20 cellular contexts compared by ENCODE assay signal in the genomic region with DNA sequence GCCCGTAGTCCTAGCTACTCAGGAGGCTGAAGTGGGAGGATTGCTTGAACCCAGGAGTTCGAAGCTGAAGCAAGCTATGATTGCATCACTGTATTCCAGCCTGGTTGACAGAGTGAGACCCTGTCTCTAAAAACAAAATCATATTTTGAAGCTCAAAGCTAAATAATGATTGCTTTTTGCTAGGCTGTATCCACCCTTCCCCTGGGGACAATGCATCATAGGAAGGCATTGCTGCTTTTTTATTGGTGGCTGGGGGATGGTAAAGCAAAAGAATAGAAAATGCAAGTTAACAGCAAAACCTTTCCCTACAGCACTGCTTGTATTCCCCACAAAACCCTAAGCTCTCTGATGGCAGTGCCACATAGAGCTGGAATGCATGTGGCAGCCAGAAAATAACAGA.
"Had no signal": no experiment of that assay in that cellular context is flagged by ENCODE, and none has a peak within 500 bp of the region (broad histone marks: within the 10 kb centered on the region; RNA-seq: fewer than 3 reads in every experiment).

No MANE protein-coding gene starts in this region.

- H3K27ac Mint-ChIP-seq: natural killer cell; progenitor cell of endocrine pancreas; stimulated activated naive B cell treated with anti-CD40 and anti-IgM and Interleukin-4, amounts not matched to agents 10 μg/mL and 1 μg/mL and 100 μg/mL, for 72 hours; stimulated activated naive CD8-positive, alpha-beta T cell treated with anti-CD3 and anti-CD28 coated beads, Interleukin-15, Interleukin-2, amounts not matched to agents 100 ng/mL and 50 ng/mL, for 24 hours had no signal

- H2AFZ ChIP-seq: parathyroid adenoma had no signal

- H3K9me3 ChIP-seq: lower lobe of right lung, right atrium auricular region, sigmoid colon, suprapubic skin, transverse colon, upper lobe of right lung, vagina had no signal

- DNase-seq: dorsolateral prefrontal cortex; effector CD4-positive, alpha-beta T cell; hypothalamus; left ventricle myocardium superior; lower lobe of right lung; natural killer cell; sigmoid colon; stimulated activated CD4-positive, alpha-beta T cell treated with anti-CD3 and anti-CD28 coated beads, Interleukin-15, amount 100 ng/mL, for 24 hours; stimulated activated CD4-positive, alpha-beta T cell treated with anti-CD3 and anti-CD28 coated beads, Interleukin-2, amount 100 ng/mL, for 48 hours; stimulated activated naive B cell treated with anti-CD40 and anti-IgM and Interleukin-4, amounts not matched to agents 10 μg/mL and 1 μg/mL and 100 μg/mL, for 72 hours; transverse colon; upper lobe of right lung had no signal

- H3K4me1 ChIP-seq: lower lobe of right lung, parathyroid adenoma, right atrium auricular region, sigmoid colon, suprapubic skin, transverse colon, upper lobe of right lung, vagina had no signal

- H3K9ac ChIP-seq: parathyroid adenoma had no signal

- H3K27me3 ChIP-seq: dorsolateral prefrontal cortex, right atrium auricular region, sigmoid colon, suprapubic skin, transverse colon, upper lobe of right lung, vagina had no signal

- H3K27ac ChIP-seq: dorsolateral prefrontal cortex, epithelial cell of prostate, lower lobe of right lung, parathyroid adenoma, right atrium auricular region, sigmoid colon, skin epidermis, suprapubic skin, transverse colon, upper lobe of right lung, vagina had no signal

- H3K4me1 Mint-ChIP-seq: natural killer cell had no signal

- H3K4me3 ChIP-seq: dorsolateral prefrontal cortex, lower lobe of right lung, right atrium auricular region, sigmoid colon, skin epidermis, suprapubic skin, transverse colon, upper lobe of right lung, vagina had no signal

- H3K36me3 Mint-ChIP-seq: natural killer cell; stimulated activated naive B cell treated with anti-CD40 and anti-IgM and Interleukin-4, amounts not matched to agents 10 μg/mL and 1 μg/mL and 100 μg/mL, for 72 hours had no signal

- H3K4me3 Mint-ChIP-seq: natural killer cell; stimulated activated naive B cell treated with anti-CD40 and anti-IgM and Interleukin-4, amounts not matched to agents 10 μg/mL and 1 μg/mL and 100 μg/mL, for 72 hours; stimulated activated naive CD8-positive, alpha-beta T cell treated with anti-CD3 and anti-CD28 coated beads, Interleukin-15, Interleukin-2, amounts not matched to agents 100 ng/mL and 50 ng/mL, for 24 hours had no signal

- H3K36me3 ChIP-seq: lower lobe of right lung, right atrium auricular region, sigmoid colon, suprapubic skin, transverse colon, upper lobe of right lung, vagina had no signal

- H3K79me2 ChIP-seq: parathyroid adenoma had no signal

- H3K9me3 Mint-ChIP-seq: natural killer cell; stimulated activated naive CD8-positive, alpha-beta T cell treated with anti-CD3 and anti-CD28 coated beads, Interleukin-15, Interleukin-2, amounts not matched to agents 100 ng/mL and 50 ng/mL, for 24 hours had no signal
